In the genomic region with DNA sequence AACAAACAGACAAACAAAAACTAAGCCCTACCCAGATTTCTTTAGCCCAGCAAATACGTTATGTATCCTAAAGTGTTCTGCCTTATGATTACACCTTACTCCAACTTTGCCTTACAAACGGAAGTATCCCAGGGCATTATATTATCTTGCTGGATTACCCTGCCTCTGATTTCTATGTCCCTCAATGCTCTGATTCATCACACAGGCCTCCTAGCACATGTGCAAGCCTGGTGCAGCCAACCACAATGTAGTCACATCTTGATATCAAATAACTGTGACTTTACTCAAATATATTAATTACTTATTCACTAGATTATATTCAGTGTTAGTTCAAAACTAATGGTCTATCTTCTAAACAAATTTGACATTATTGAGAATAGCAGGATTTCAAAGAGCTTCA, we compare ENCODE assay signal across 34 cellular contexts.
A peak's percentile ranks its signal among the peaks of the same experiment; 100 is the strongest.
DNase-seq lines count a peak whose midpoint lies in the region; ATAC-seq, FAIRE-seq and TF ChIP-seq lines count a peak whose summit lies in the region.
"Had no signal": no experiment of that assay in that cellular context is flagged by ENCODE, and none has a peak within 500 bp of the region (broad histone marks: within the 10 kb centered on the region; RNA-seq: fewer than 3 reads in every experiment).

No MANE protein-coding gene starts in this region.

- H3K27me3 ChIP-seq in bronchial epithelial cell (ENCODE audit: control insufficient read depth, insufficient read depth, low read length): no peaks in the 10 kb centered on the region
- H3K27me3 ChIP-seq in keratinocyte (ENCODE audit: control insufficient read depth, extremely low read depth, insufficient read depth, low read length): no peaks in the 10 kb centered on the region
- H3K27me3 ChIP-seq: right lobe of liver, vagina had no signal

- no peak overlapping the region for H3K9ac ChIP-seq in keratinocyte (ENCODE audit: control insufficient read depth, extremely low read depth, insufficient read depth, low read length)

- ATAC-seq in HG02588 (IDR thresholded peaks at IDR 0.05; ENCODE audit: unreplicated experiment) (no peak), T-helper 17 cell (no peak)
- ATAC-seq: activated CD4-positive, alpha-beta T cell treated with anti-CD3 and anti-CD28 coated beads for 36 hours; activated CD8-positive, alpha-beta T cell treated with anti-CD3 and anti-CD28 coated beads for 36 hours; effector memory CD8-positive, alpha-beta T cell; HepG2; Panc1; right lobe of liver; stimulated activated naive CD8-positive, alpha-beta T cell treated with anti-CD3 and anti-CD28 coated beads, Interleukin-15, amount 100 ng/mL, for 72 hours had no signal

- H3K27me3 Mint-ChIP-seq in T-helper 17 cell: no peaks in the 10 kb centered on the region
- H3K27me3 Mint-ChIP-seq: activated CD4-positive, alpha-beta T cell treated with anti-CD3 and anti-CD28 coated beads for 36 hours; activated CD8-positive, alpha-beta T cell treated with anti-CD3 and anti-CD28 coated beads for 36 hours; activated naive CD4-positive, alpha-beta T cell treated with anti-CD3 and anti-CD28 coated beads, Interleukin-2, amount 50 U/mL, for 24 hours; CD4-positive, alpha-beta T cell; effector memory CD8-positive, alpha-beta T cell; memory B cell; stimulated activated naive CD8-positive, alpha-beta T cell treated with anti-CD3 and anti-CD28 coated beads, Interleukin-15, amount 100 ng/mL, for 72 hours had no signal

- H3K36me3 Mint-ChIP-seq in T-helper 17 cell (ENCODE audit: low read depth): no peaks in the 10 kb centered on the region
- H3K36me3 Mint-ChIP-seq: activated naive CD4-positive, alpha-beta T cell treated with anti-CD3 and anti-CD28 coated beads, Interleukin-2, amount 50 U/mL, for 24 hours; memory B cell had no signal

- no peaks in the 10 kb centered on the region for H4K20me1 ChIP-seq in keratinocyte (ENCODE audit: control insufficient read depth, extremely low read depth, insufficient read depth, low read length)

- dilution Hi-C loops in keratinocyte (cut with MboI; ENCODE audit: extremely low pct_ligation_motif_present, low sequenced_read_pairs): no loop called here

- FAIRE-seq in bronchial epithelial cell (lab: Jason Lieb, UNC) (no peak), keratinocyte (lab: Jason Lieb, UNC) (peak; percentile 81)
- FAIRE-seq: D721Med, HepG2 had no signal

- peaks cover 16% of the 10 kb centered on the region for H3K4me1 ChIP-seq in keratinocyte (ENCODE audit: control insufficient read depth, extremely low read depth, insufficient read depth, low read length)
- H3K4me1 ChIP-seq: prostate gland, right lobe of liver, vagina had no signal

- TF ChIP-seq CTCF in bronchial epithelial cell (IDR thresholded peaks at IDR 0.05; ENCODE audit: insufficient read depth, low read length, severe bottlenecking): no peak
- TF ChIP-seq CTCF in keratinocyte (optimal IDR thresholded peaks at IDR 0.05 in 1 of 3, IDR thresholded peaks at IDR 0.05 in 1 of 3, conservative IDR thresholded peaks at IDR 0.05 in 1 of 3; ENCODE audit: extremely low read depth in 1 of 3, insufficient read depth in 2 of 3, low read length in 3 of 3): no peak

- peak overlapping the region; percentile 0 for H3K27ac ChIP-seq in keratinocyte (ENCODE audit: control insufficient read depth, insufficient read depth, low read length)
- H3K27ac ChIP-seq: prostate gland, right lobe of liver, thoracic aorta, vagina had no signal

- no peaks in the 10 kb centered on the region for H3K9me1 ChIP-seq in keratinocyte (ENCODE audit: control insufficient read depth, extremely low read depth, insufficient read depth, low read length)

- no peaks in the 10 kb centered on the region for H3K79me2 ChIP-seq in keratinocyte (ENCODE audit: control insufficient read depth, insufficient read depth, low read length)

- DNase-seq in ELR (ENCODE audit: low read depth) (peak; percentile 1), NCI-H226 (peak; percentile 74), bronchial epithelial cell (ENCODE audit: low read depth) (peak; percentile 89), keratinocyte (ENCODE audit: low read depth, low spot score) (peak; percentile 33), pons (ENCODE audit: low spot score) (no peak), T-helper 17 cell (no peak), hypothalamus (lab: John Stamatoyannopoulos, UW) (no peak)
- DNase-seq: activated CD4-positive, alpha-beta T cell treated with anti-CD3 and anti-CD28 coated beads for 36 hours; activated CD8-positive, alpha-beta memory T cell treated with anti-CD3 and anti-CD28 coated beads, Interleukin-2, amount 50 U/mL, for 48 hours; activated CD8-positive, alpha-beta T cell treated with anti-CD3 and anti-CD28 coated beads for 36 hours; CD4-positive, alpha-beta T cell; central memory CD4-positive, alpha-beta T cell; effector memory CD8-positive, alpha-beta T cell; foreskin melanocyte; GOT3; Karpas-422; MV-4-11; NCI-H1436; NCI-H2081 treated with DMSO at 0.1 percent for 48 hours; NCI-H2227 treated with DMSO at 0.1 percent for 48 hours; NCI-H526 treated with DMSO at 0.1 percent for 48 hours; SIG-M5; stimulated activated CD8-positive, alpha-beta memory T cell treated with anti-CD3 and anti-CD28 coated beads, Interleukin-4, amount 100 ng/mL, for 48 hours; stimulated activated naive CD8-positive, alpha-beta T cell treated with anti-CD3 and anti-CD28 coated beads, Interleukin-15, amount 100 ng/mL, for 72 hours had no signal

- H3K36me3 ChIP-seq in bronchial epithelial cell (ENCODE audit: control insufficient read depth, insufficient read depth, low read length) (no peaks in the 10 kb centered on the region), keratinocyte (ENCODE audit: control insufficient read depth in 2 of 2, extremely low read depth in 1 of 2, insufficient read depth in 2 of 2, low read length in 2 of 2) (no peaks in the 10 kb centered on the region)
- H3K36me3 ChIP-seq: prostate gland, right lobe of liver, thoracic aorta, vagina had no signal

- H3K4me2 ChIP-seq in keratinocyte (ENCODE audit: control insufficient read depth, extremely low read depth, insufficient read depth, low read depth, low read length): no peak overlapping the region

- H3K4me3 ChIP-seq in bronchial epithelial cell (ENCODE audit: low read depth, low read length) (no peak overlapping the region), keratinocyte (ENCODE audit: control insufficient read depth in 2 of 3, extremely low read depth in 1 of 3, insufficient read depth in 2 of 3, low read depth in 1 of 3, low read length in 3 of 3) (no peak overlapping the region)
- H3K4me3 ChIP-seq: prostate gland, right lobe of liver, thoracic aorta, vagina had no signal

- H2AFZ ChIP-seq in keratinocyte (ENCODE audit: control insufficient read depth, low read length): no peak overlapping the region

- no peaks in the 10 kb centered on the region for H3K4me1 Mint-ChIP-seq in T-helper 17 cell
- H3K4me1 Mint-ChIP-seq: activated CD4-positive, alpha-beta T cell treated with anti-CD3 and anti-CD28 coated beads for 36 hours; activated naive CD4-positive, alpha-beta T cell treated with anti-CD3 and anti-CD28 coated beads, Interleukin-2, amount 50 U/mL, for 24 hours; memory B cell; stimulated activated naive CD8-positive, alpha-beta T cell treated with anti-CD3 and anti-CD28 coated beads, Interleukin-15, amount 100 ng/mL, for 72 hours had no signal

- H3K27ac Mint-ChIP-seq in T-helper 17 cell: no peak overlapping the region
- H3K27ac Mint-ChIP-seq: activated CD4-positive, alpha-beta T cell treated with anti-CD3 and anti-CD28 coated beads for 36 hours; activated CD8-positive, alpha-beta T cell treated with anti-CD3 and anti-CD28 coated beads for 36 hours; activated naive CD4-positive, alpha-beta T cell treated with anti-CD3 and anti-CD28 coated beads, Interleukin-2, amount 50 U/mL, for 24 hours; CD4-positive, alpha-beta T cell; effector memory CD8-positive, alpha-beta T cell; memory B cell; stimulated activated naive CD8-positive, alpha-beta T cell treated with anti-CD3 and anti-CD28 coated beads, Interleukin-15, amount 100 ng/mL, for 72 hours had no signal

- H3K9me3 ChIP-seq in keratinocyte (ENCODE audit: control insufficient read depth, low read depth, low read length): no peaks in the 10 kb centered on the region
- no peaks in the 10 kb centered on the region for H3K9me3 ChIP-seq in T-helper 17 cell (ENCODE audit: control insufficient read depth, low read length, poor library complexity, severe bottlenecking)
- H3K9me3 ChIP-seq: prostate gland, right lobe of liver, thoracic aorta, vagina had no signal

- no peak overlapping the region for H3K4me3 Mint-ChIP-seq in T-helper 17 cell
- H3K4me3 Mint-ChIP-seq: activated CD4-positive, alpha-beta T cell treated with anti-CD3 and anti-CD28 coated beads for 36 hours; activated CD8-positive, alpha-beta T cell treated with anti-CD3 and anti-CD28 coated beads for 36 hours; activated naive CD4-positive, alpha-beta T cell treated with anti-CD3 and anti-CD28 coated beads, Interleukin-2, amount 50 U/mL, for 24 hours; CD4-positive, alpha-beta T cell; effector memory CD8-positive, alpha-beta T cell; memory B cell; stimulated activated naive CD8-positive, alpha-beta T cell treated with anti-CD3 and anti-CD28 coated beads, Interleukin-15, amount 100 ng/mL, for 72 hours had no signal

Comparison
In these comparisons a context has a peak if more than half of its experiments do, and no peak if none do; other contexts are left out.
1. DNase-seq: peak in ELR (single experiment), NCI-H226 (single experiment), bronchial epithelial cell (single experiment) and keratinocyte (single experiment); none in pons (single experiment), T-helper 17 cell (0 of 3) and hypothalamus (0 of 51).